In the genomic region with DNA sequence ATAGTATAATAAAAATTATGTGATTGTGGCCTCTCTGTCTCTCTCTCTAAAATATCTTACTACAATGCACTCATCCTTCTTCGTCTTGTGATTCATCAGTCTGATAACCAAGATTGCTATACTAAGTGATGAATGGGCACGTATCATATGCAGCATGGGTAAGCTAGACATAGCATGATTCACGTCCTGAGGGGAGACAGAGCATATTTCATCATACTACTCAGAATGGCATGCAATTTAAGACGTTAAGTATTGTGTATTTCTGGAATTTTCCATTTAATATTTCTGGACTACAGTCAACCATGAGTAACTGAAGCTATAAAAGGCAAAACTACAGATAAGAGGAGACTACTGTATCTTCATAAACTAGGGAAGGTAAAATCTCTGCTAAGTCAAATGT, we compare ENCODE assay signal across 11 cellular contexts.
DNase-seq lines count a peak whose midpoint lies in the region; ATAC-seq and TF ChIP-seq lines count a peak whose summit lies in the region.
"Had no signal": no experiment of that assay in that cellular context is flagged by ENCODE, and none has a peak within 500 bp of the region (broad histone marks: within the 10 kb centered on the region; RNA-seq: fewer than 3 reads in every experiment).

No MANE protein-coding gene starts in this region.

- peaks cover 36% of the 10 kb centered on the region for H3K36me3 Mint-ChIP-seq in T-cell

- CTCF ChIA-PET in T-cell (lab: Charles Lee), result interaction anchor here in 1 of 2 donors (0.6 kb wide), 1 partner anchor 215 kb away, joined by 4 read pairs; no protein-coding TSS in a partner anchor

- in situ Hi-C loops in astrocyte of the cerebellum (cut with HindIII; ENCODE audit: low sequenced_read_pairs), result no loop called here

- no peak overlapping the region for H3K4me3 Mint-ChIP-seq in T-cell
- H3K4me3 Mint-ChIP-seq: T-helper 17 cell had no signal

- no peak for TF ChIP-seq CTCF in astrocyte of the cerebellum (IDR thresholded peaks at IDR 0.05; ENCODE audit: low read depth, low read length, missing control alignments)

- H3K27me3 Mint-ChIP-seq in T-cell, result no peaks in the 10 kb centered on the region
- H3K27me3 Mint-ChIP-seq: T-helper 17 cell had no signal

- DNase-seq in AG08395 (ENCODE audit: low spot score) (peak; percentile 80), HS-27A (ENCODE audit: low read depth) (peak; percentile 84), astrocyte of the cerebellum (ENCODE audit: low read depth) (peak; percentile 68), kidney glomerular epithelial cell (lab: John Stamatoyannopoulos, UW) (peak; percentile 95), NCI-H2029 (lab: John Stamatoyannopoulos, UW) (no peak), amygdala (lab: John Stamatoyannopoulos, UW) (no peak), T-cell (no peak)
- no peak for DNase-seq in effector CD4-positive, alpha-beta T cell
- DNase-seq: esophagus squamous epithelium, T-helper 17 cell, testis had no signal

- H3K27ac Mint-ChIP-seq in T-cell, result no peak overlapping the region
- H3K27ac Mint-ChIP-seq: T-helper 17 cell had no signal

- POLR2A ChIA-PET in T-cell (lab: Charles Lee), result no interaction called here

- no peaks in the 10 kb centered on the region for H3K4me1 Mint-ChIP-seq in T-cell

- H3K4me3 ChIP-seq in astrocyte of the cerebellum (ENCODE audit: low read depth, low read length), result no peak overlapping the region
- H3K4me3 ChIP-seq: esophagus squamous epithelium, testis had no signal

- no peaks in the 10 kb centered on the region for H3K9me3 Mint-ChIP-seq in T-cell

- no peak for ATAC-seq in T-cell (replicated peaks in 1 of 4)
- ATAC-seq: T-helper 17 cell had no signal

Comparison
In these comparisons a context has a peak if more than half of its experiments do, and no peak if none do; other contexts are left out.
1. DNase-seq: peak in AG08395 (single experiment), HS-27A (single experiment), astrocyte of the cerebellum (single experiment) and kidney glomerular epithelial cell (single experiment); none in NCI-H2029 (single experiment), amygdala (0 of 56), effector CD4-positive, alpha-beta T cell (single experiment) and T-cell (0 of 34).